ENCODE assay signal across 25 cellular contexts in genomic region chr17:37479025-37479424, GRCh38.
"Had no signal": no experiment of that assay in that cellular context is flagged by ENCODE, and none has a peak within 500 bp of the region (broad histone marks: within the 10 kb centered on the region; RNA-seq: fewer than 3 reads in every experiment).

No MANE protein-coding gene starts in this region.

- H3K4me3 Mint-ChIP-seq: activated CD4-positive, alpha-beta memory T cell treated with anti-CD3 and anti-CD28 coated beads, Interleukin-2, amount 10 ng/mL, durations not matched to agents 7 days and 5 days; activated CD4-positive, alpha-beta T cell treated with anti-CD3 and anti-CD28 coated beads, Interleukin-2, amount 10 ng/mL, durations not matched to agents 24 days and 14 days; activated T-cell treated with anti-CD3 and anti-CD28 coated beads, Interleukin-2, amount 50 U/mL, for 72 hours; effector memory CD8-positive, alpha-beta T cell; mesothelial cell of epicardium; natural killer cell treated with Interleukin-12 subunit alpha and Interleukin-12 subunit beta and Interleukin-15 and Interleukin-18, amount 100 ng/mL, for 72 hours; stimulated activated effector memory CD8-positive, alpha-beta T cell treated with anti-CD3 and anti-CD28 coated beads, Interleukin-12 subunit alpha, Interleukin-12 subunit beta, amount 100 ng/mL, for 72 hours; stimulated activated naive CD8-positive, alpha-beta T cell treated with anti-CD3 and anti-CD28 coated beads, Interleukin-15, amount 100 ng/mL, for 72 hours had no signal

- H2AFZ ChIP-seq: parathyroid adenoma had no signal

- FAIRE-seq: astrocyte, bronchial epithelial cell had no signal

- H3K27me3 Mint-ChIP-seq: activated CD4-positive, alpha-beta memory T cell treated with anti-CD3 and anti-CD28 coated beads, Interleukin-2, amount 10 ng/mL, durations not matched to agents 7 days and 5 days; activated CD4-positive, alpha-beta T cell treated with anti-CD3 and anti-CD28 coated beads, Interleukin-2, amount 10 ng/mL, durations not matched to agents 24 days and 14 days; effector memory CD8-positive, alpha-beta T cell; natural killer cell treated with Interleukin-12 subunit alpha and Interleukin-12 subunit beta and Interleukin-15 and Interleukin-18, amount 100 ng/mL, for 72 hours; stimulated activated naive CD8-positive, alpha-beta T cell treated with anti-CD3 and anti-CD28 coated beads, Interleukin-15, amount 100 ng/mL, for 72 hours had no signal

- H3K4me1 Mint-ChIP-seq: stimulated activated effector memory CD8-positive, alpha-beta T cell treated with anti-CD3 and anti-CD28 coated beads, Interleukin-12 subunit alpha, Interleukin-12 subunit beta, amount 100 ng/mL, for 72 hours had no signal

- H3K9me3 ChIP-seq: adrenal gland, colonic mucosa, heart right ventricle, neutrophil, right lobe of liver, suprapubic skin, tibial nerve had no signal

- H3K27me3 ChIP-seq: adrenal gland, colonic mucosa, dorsolateral prefrontal cortex, heart right ventricle, neutrophil, right lobe of liver, suprapubic skin, tibial nerve had no signal

- DNase-seq: activated CD4-positive, alpha-beta memory T cell treated with anti-CD3 and anti-CD28 coated beads, Interleukin-2, amount 10 ng/mL, durations not matched to agents 7 days and 5 days; activated CD4-positive, alpha-beta T cell treated with anti-CD3 and anti-CD28 coated beads, Interleukin-2, amount 10 ng/mL, durations not matched to agents 24 days and 14 days; activated effector memory CD4-positive, alpha-beta T cell treated with Interleukin-2 at 50 U/mL for 16 hours; activated naive CD4-positive, alpha-beta T cell treated with anti-CD3 and anti-CD28 coated beads, Interleukin-2, amount 50 U/mL, for 16 hours; activated T-cell treated with anti-CD3 and anti-CD28 coated beads, Interleukin-2, amount 50 U/mL, for 72 hours; adrenal gland; colonic mucosa; dorsolateral prefrontal cortex; effector memory CD8-positive, alpha-beta T cell; heart right ventricle; right lobe of liver; stimulated activated CD4-positive, alpha-beta T cell treated with anti-CD3 and anti-CD28 coated beads, Interleukin-2, amount 100 ng/mL, for 24 hours; stimulated activated naive CD8-positive, alpha-beta T cell treated with anti-CD3 and anti-CD28 coated beads, Interleukin-15, amount 100 ng/mL, for 72 hours had no signal

- H3K79me2 ChIP-seq: parathyroid adenoma had no signal

- H3K36me3 ChIP-seq: colonic mucosa had no signal

- H3K27ac Mint-ChIP-seq: activated CD4-positive, alpha-beta memory T cell treated with anti-CD3 and anti-CD28 coated beads, Interleukin-2, amount 10 ng/mL, durations not matched to agents 7 days and 5 days; activated CD4-positive, alpha-beta T cell treated with anti-CD3 and anti-CD28 coated beads, Interleukin-2, amount 10 ng/mL, durations not matched to agents 24 days and 14 days; activated T-cell treated with anti-CD3 and anti-CD28 coated beads, Interleukin-2, amount 50 U/mL, for 72 hours; effector memory CD8-positive, alpha-beta T cell; mesothelial cell of epicardium; natural killer cell treated with Interleukin-12 subunit alpha and Interleukin-12 subunit beta and Interleukin-15 and Interleukin-18, amount 100 ng/mL, for 72 hours; stimulated activated effector memory CD8-positive, alpha-beta T cell treated with anti-CD3 and anti-CD28 coated beads, Interleukin-12 subunit alpha, Interleukin-12 subunit beta, amount 100 ng/mL, for 72 hours; stimulated activated naive CD8-positive, alpha-beta T cell treated with anti-CD3 and anti-CD28 coated beads, Interleukin-15, amount 100 ng/mL, for 72 hours had no signal

- H3K9ac ChIP-seq: parathyroid adenoma had no signal

- H3K9me3 Mint-ChIP-seq: activated CD4-positive, alpha-beta memory T cell treated with anti-CD3 and anti-CD28 coated beads, Interleukin-2, amount 10 ng/mL, durations not matched to agents 7 days and 5 days; activated CD4-positive, alpha-beta T cell treated with anti-CD3 and anti-CD28 coated beads, Interleukin-2, amount 10 ng/mL, durations not matched to agents 24 days and 14 days; activated T-cell treated with anti-CD3 and anti-CD28 coated beads, Interleukin-2, amount 50 U/mL, for 72 hours; effector memory CD8-positive, alpha-beta T cell; mesothelial cell of epicardium; natural killer cell treated with Interleukin-12 subunit alpha and Interleukin-12 subunit beta and Interleukin-15 and Interleukin-18, amount 100 ng/mL, for 72 hours; stimulated activated effector memory CD8-positive, alpha-beta T cell treated with anti-CD3 and anti-CD28 coated beads, Interleukin-12 subunit alpha, Interleukin-12 subunit beta, amount 100 ng/mL, for 72 hours; stimulated activated naive CD8-positive, alpha-beta T cell treated with anti-CD3 and anti-CD28 coated beads, Interleukin-15, amount 100 ng/mL, for 72 hours had no signal

- H3K4me3 ChIP-seq: adrenal gland, colonic mucosa, dorsolateral prefrontal cortex, heart right ventricle, lung, right lobe of liver, skin epidermis, suprapubic skin, tibial nerve had no signal

- H3K27ac ChIP-seq: adrenal gland, colonic mucosa, neutrophil, parathyroid adenoma, right lobe of liver, VCaP had no signal

- H3K4me1 ChIP-seq: adrenal gland, colonic mucosa, parathyroid adenoma had no signal
